Comparison of ENCODE assay signal across 8 cellular contexts in genomic region chrX:150547511-150548115, GRCh38. TPM values are rescaled to one million over a fixed set of nuclear protein-coding genes. Genes with fewer than 3 reads are reported as not detected.
DNase-seq lines count a peak whose midpoint lies in the region; ATAC-seq and TF ChIP-seq lines count a peak whose summit lies in the region.

No MANE protein-coding gene starts in this region.

- H3K9me3 Mint-ChIP-seq in CD8-positive, alpha-beta memory T cell, result no peaks in the 10 kb centered on the region
- H3K9me3 Mint-ChIP-seq in activated T-helper 2 cell treated with anti-CD3 and anti-CD28 coated beads, Interferon-gamma antibody, Interleukin-2, Interleukin-4, amounts not matched to agents 10 μg/mL and 5 μg/mL and 100 μg/mL, durations not matched to agents 14 hours and 24 hours and 36 hours, result no peaks in the 10 kb centered on the region
- peaks cover 51% of the 10 kb centered on the region for H3K9me3 Mint-ChIP-seq in nephron progenitor cell

- H3K9me3 ChIP-seq in CD8-positive, alpha-beta memory T cell (ENCODE audit: low read length), result no peaks in the 10 kb centered on the region

- peaks cover 0 to 8% of the 10 kb centered on the region in 2 donors for H3K27me3 Mint-ChIP-seq in CD8-positive, alpha-beta memory T cell
- no peaks in the 10 kb centered on the region for H3K27me3 Mint-ChIP-seq in activated T-helper 2 cell treated with anti-CD3 and anti-CD28 coated beads, Interferon-gamma antibody, Interleukin-2, Interleukin-4, amounts not matched to agents 10 μg/mL and 5 μg/mL and 100 μg/mL, durations not matched to agents 14 hours and 24 hours and 36 hours (ENCODE audit: low read depth)
- peaks cover 7% of the 10 kb centered on the region for H3K27me3 Mint-ChIP-seq in nephron progenitor cell (ENCODE audit: low read depth, poor library complexity)

- H3K4me1 Mint-ChIP-seq in CD8-positive, alpha-beta memory T cell, result peaks cover 11 to 25% (median 24%) of the 10 kb centered on the region in 3 donors
- peaks cover 26% of the 10 kb centered on the region for H3K4me1 Mint-ChIP-seq in activated T-helper 2 cell treated with anti-CD3 and anti-CD28 coated beads, Interferon-gamma antibody, Interleukin-2, Interleukin-4, amounts not matched to agents 10 μg/mL and 5 μg/mL and 100 μg/mL, durations not matched to agents 14 hours and 24 hours and 36 hours (ENCODE audit: low read depth)
- peaks cover 24% of the 10 kb centered on the region for H3K4me1 Mint-ChIP-seq in nephron progenitor cell

- POLR2A ChIA-PET in CD8-positive, alpha-beta memory T cell (lab: Charles Lee), result interaction anchor here (1.0 to 1.9 kb wide), 3 partner anchors 21 to 22 kb away, joined by 3 to 11 read pairs (median 4); partner anchors contain the start of gene MTM1

- peak overlapping the region; percentile 26 for H3K4me3 ChIP-seq in CD8-positive, alpha-beta memory T cell (ENCODE audit: low read length)

- no peak overlapping the region for H3K27ac ChIP-seq in CD8-positive, alpha-beta memory T cell (ENCODE audit: low read depth, low read length)
- H3K27ac ChIP-seq in foreskin keratinocyte, result no peak overlapping the region

- H3K36me3 Mint-ChIP-seq in CD8-positive, alpha-beta memory T cell, result no peaks in the 10 kb centered on the region
- no peaks in the 10 kb centered on the region for H3K36me3 Mint-ChIP-seq in activated T-helper 2 cell treated with anti-CD3 and anti-CD28 coated beads, Interferon-gamma antibody, Interleukin-2, Interleukin-4, amounts not matched to agents 10 μg/mL and 5 μg/mL and 100 μg/mL, durations not matched to agents 14 hours and 24 hours and 36 hours (ENCODE audit: low read depth)
- H3K36me3 Mint-ChIP-seq in nephron progenitor cell (ENCODE audit: low read depth), result no peaks in the 10 kb centered on the region

- ATAC-seq in GM19372 (IDR thresholded peaks at IDR 0.05; ENCODE audit: low read depth, unreplicated experiment) (peak; percentile 75), foreskin keratinocyte (peak; percentile 79)

- no peak for TF ChIP-seq CTCF in foreskin keratinocyte (conservative IDR thresholded peaks at IDR 0.05)
- no peak for TF ChIP-seq CTCF in nephron progenitor cell (IDR thresholded peaks at IDR 0.05)

- H3K4me1 ChIP-seq in CD8-positive, alpha-beta memory T cell (ENCODE audit: insufficient read depth, low read length), result peaks cover 23% of the 10 kb centered on the region
- no peaks in the 10 kb centered on the region for H3K4me1 ChIP-seq in foreskin keratinocyte

- no peaks in the 10 kb centered on the region for H3K27me3 ChIP-seq in CD8-positive, alpha-beta memory T cell (ENCODE audit: insufficient read depth, low read length, poor library complexity, severe bottlenecking)
- H3K27me3 ChIP-seq in foreskin keratinocyte, result no peaks in the 10 kb centered on the region

- intact Hi-C loops in activated T-helper 2 cell treated with anti-CD3 and anti-CD28 coated beads, Interferon-gamma antibody, Interleukin-2, Interleukin-4, amounts not matched to agents 10 μg/mL and 5 μg/mL and 100 μg/mL, durations not matched to agents 14 hours and 24 hours and 36 hours (cut with micrococcal nuclease), result loop anchor here (2.0 kb wide), 1 partner anchor 21 kb away; the partner anchor contains the start of gene MTM1

- no peaks in the 10 kb centered on the region for H3K36me3 ChIP-seq in CD8-positive, alpha-beta memory T cell (ENCODE audit: insufficient read depth, low read length)

- peak overlapping the region in 5 of 8 donors; percentile 26 to 82 (median 76) for H3K27ac Mint-ChIP-seq in CD8-positive, alpha-beta memory T cell
- peak overlapping the region; percentile 38 for H3K27ac Mint-ChIP-seq in activated T-helper 2 cell treated with anti-CD3 and anti-CD28 coated beads, Interferon-gamma antibody, Interleukin-2, Interleukin-4, amounts not matched to agents 10 μg/mL and 5 μg/mL and 100 μg/mL, durations not matched to agents 14 hours and 24 hours and 36 hours
- H3K27ac Mint-ChIP-seq in nephron progenitor cell, result peak overlapping the region; percentile 11

- peak in 1 of 5 donors; percentile 4 for DNase-seq in CD8-positive, alpha-beta memory T cell
- DNase-seq in HUDEP-2 (lab: John Stamatoyannopoulos, UW; ENCODE audit: unreplicated experiment in 76 of 76) (peak in 75 of 76 experiments; percentile 1 to 88 (median 69)), foreskin keratinocyte (no peak), nephron progenitor cell (peak; percentile 59), GDM1 (lab: John Stamatoyannopoulos, UW) (no peak), GM19238 (ENCODE audit: insufficient read length, low spot score) (no peak)
- DNase-seq in activated T-helper 2 cell treated with anti-CD3 and anti-CD28 coated beads, Interferon-gamma antibody, Interleukin-2, Interleukin-4, amounts not matched to agents 10 μg/mL and 5 μg/mL and 100 μg/mL, durations not matched to agents 14 hours and 24 hours and 36 hours (ENCODE audit: low spot score), result no peak

- CTCF ChIA-PET in CD8-positive, alpha-beta memory T cell (lab: Charles Lee), result interaction anchor here (1.1 kb wide), 1 partner anchor 21 kb away, joined by 3 read pairs; the partner anchor contains the start of gene MTM1

- H3K4me3 Mint-ChIP-seq in CD8-positive, alpha-beta memory T cell, result peak overlapping the region; percentile 69 to 85 (median 74)
- H3K4me3 Mint-ChIP-seq in activated T-helper 2 cell treated with anti-CD3 and anti-CD28 coated beads, Interferon-gamma antibody, Interleukin-2, Interleukin-4, amounts not matched to agents 10 μg/mL and 5 μg/mL and 100 μg/mL, durations not matched to agents 14 hours and 24 hours and 36 hours (ENCODE audit: low read depth), result peak overlapping the region; percentile 42
- H3K4me3 Mint-ChIP-seq in nephron progenitor cell, result peak overlapping the region; percentile 68

RNA-seq across cellular contexts. Expression of gene MTM1, which starts 20.8 kb away (rescaled TPM):
- total RNA-seq in CD8-positive, alpha-beta memory T cell, result 10 to 100 TPM; 16.6 to 19.5 TPM
- 13.6 TPM for polyA plus RNA-seq in CD8-positive, alpha-beta memory T cell
- 25.2 and 26.5 TPM in 2 replicates for total RNA-seq in activated T-helper 2 cell treated with anti-CD3 and anti-CD28 coated beads, Interferon-gamma antibody, Interleukin-2, Interleukin-4, amounts not matched to agents 10 μg/mL and 5 μg/mL and 100 μg/mL, durations not matched to agents 14 hours and 24 hours and 36 hours
- total RNA-seq in foreskin keratinocyte, result 10.2 and 11.4 TPM in 2 replicates
- polyA plus RNA-seq in foreskin keratinocyte, result 3.1 and 3.5 TPM in 2 replicates

Comparison
In these comparisons a context has a peak if more than half of its experiments do, and no peak if none do; other contexts are left out.
1. DNase-seq: peak in HUDEP-2 (75 of 76) and nephron progenitor cell (single experiment); none in activated T-helper 2 cell treated with anti-CD3 and anti-CD28 coated beads, Interferon-gamma antibody, Interleukin-2, Interleukin-4, amounts not matched to agents 10 μg/mL and 5 μg/mL and 100 μg/mL, durations not matched to agents 14 hours and 24 hours and 36 hours (single experiment), foreskin keratinocyte (0 of 2), GDM1 (single experiment) and GM19238 (single experiment).
2. H3K27ac Mint-ChIP-seq: peak in every context shown above with its lines; median percentile 76 in CD8-positive, alpha-beta memory T cell; 38 in activated T-helper 2 cell treated with anti-CD3 and anti-CD28 coated beads, Interferon-gamma antibody, Interleukin-2, Interleukin-4, amounts not matched to agents 10 μg/mL and 5 μg/mL and 100 μg/mL, durations not matched to agents 14 hours and 24 hours and 36 hours; 11 in nephron progenitor cell.
3. Peak in every context shown above with its lines, with median percentiles within 50 percentile points of each other: H3K4me3 Mint-ChIP-seq.